In the genomic region with DNA sequence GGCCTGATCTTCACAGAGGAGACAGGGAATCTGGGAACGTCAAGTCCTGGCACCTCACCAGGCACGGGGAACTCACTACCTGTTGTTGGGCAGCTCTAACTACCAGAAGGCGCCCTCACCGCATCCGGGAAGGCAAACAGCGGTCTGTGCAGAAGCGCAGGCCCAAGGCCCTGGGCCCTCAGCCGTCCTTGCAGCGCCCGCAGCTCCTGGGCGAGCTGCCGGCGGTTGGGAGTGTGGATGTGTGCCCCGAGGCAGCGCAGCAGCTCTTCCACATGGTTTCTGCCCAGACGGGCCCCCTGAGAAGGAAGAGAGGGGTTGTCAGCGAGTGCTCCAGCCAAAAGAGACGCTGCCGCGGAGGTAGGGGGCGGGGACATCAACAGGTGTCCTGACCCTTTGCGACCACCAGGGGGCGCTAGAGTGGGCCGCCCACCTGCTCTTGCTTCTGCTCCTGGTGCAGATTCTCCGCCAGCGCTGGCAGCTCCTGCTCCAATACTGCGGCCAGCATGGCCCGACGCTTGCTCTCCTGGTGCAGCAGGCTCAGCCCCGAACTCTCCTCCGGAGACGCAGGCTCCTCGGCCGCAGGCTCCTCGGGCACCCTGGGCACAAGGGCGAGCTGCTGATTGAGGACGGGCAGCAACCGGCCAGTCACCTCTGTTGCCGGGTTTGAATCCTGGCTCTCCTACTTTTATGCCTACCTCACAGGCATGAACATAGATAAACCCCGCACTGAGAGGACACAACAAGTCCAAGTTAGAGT, we compare ENCODE assay signal across 1 cellular context.
TF ChIP-seq lines count a peak whose summit lies in the region.

No MANE protein-coding gene starts in this region.

TF ChIP-seq in HepG2, 621 proteins besides CTCF, POLR2A, EP300 and RAD21 (continued from another document and continues in another):
- TF ChIP-seq ZNF326 (CRISPR knock-in tag; IDR thresholded peaks at IDR 0.05; ENCODE audit: borderline replicate concordance) = no peak
- TF ChIP-seq ZNF333 (CRISPR knock-in tag; IDR thresholded peaks at IDR 0.05; ENCODE audit: borderline replicate concordance) = no peak
- TF ChIP-seq, protein P1, sequence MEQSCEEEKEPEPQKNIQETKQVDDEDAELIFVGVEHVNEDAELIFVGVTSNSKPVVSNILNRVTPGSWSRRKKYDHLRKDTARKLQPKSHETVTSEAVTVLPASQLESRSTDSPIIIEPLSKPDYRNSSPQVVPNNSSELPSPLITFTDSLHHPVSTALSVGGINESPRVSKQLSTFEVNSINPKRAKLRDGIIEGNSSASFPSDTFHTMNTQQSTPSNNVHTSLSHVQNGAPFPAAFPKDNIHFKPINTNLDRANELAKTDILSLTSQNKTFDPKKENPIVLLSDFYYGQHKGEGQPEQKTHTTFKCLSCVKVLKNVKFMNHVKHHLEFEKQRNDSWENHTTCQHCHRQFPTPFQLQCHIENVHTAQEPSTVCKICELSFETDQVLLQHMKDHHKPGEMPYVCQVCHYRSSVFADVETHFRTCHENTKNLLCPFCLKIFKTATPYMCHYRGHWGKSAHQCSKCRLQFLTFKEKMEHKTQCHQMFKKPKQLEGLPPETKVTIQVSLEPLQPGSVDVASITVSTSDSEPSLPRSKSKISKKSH (CRISPR knock-in tag; IDR thresholded peaks at IDR 0.05; ENCODE audit: borderline replicate concordance) = no peak
- 0 out of 2 replicates have a peak, but pooled peaks have one; percentile 9 for TF ChIP-seq ZMYM3 (CRISPR knock-in tag; IDR thresholded peaks at IDR 0.05)
- TF ChIP-seq, protein P2, sequence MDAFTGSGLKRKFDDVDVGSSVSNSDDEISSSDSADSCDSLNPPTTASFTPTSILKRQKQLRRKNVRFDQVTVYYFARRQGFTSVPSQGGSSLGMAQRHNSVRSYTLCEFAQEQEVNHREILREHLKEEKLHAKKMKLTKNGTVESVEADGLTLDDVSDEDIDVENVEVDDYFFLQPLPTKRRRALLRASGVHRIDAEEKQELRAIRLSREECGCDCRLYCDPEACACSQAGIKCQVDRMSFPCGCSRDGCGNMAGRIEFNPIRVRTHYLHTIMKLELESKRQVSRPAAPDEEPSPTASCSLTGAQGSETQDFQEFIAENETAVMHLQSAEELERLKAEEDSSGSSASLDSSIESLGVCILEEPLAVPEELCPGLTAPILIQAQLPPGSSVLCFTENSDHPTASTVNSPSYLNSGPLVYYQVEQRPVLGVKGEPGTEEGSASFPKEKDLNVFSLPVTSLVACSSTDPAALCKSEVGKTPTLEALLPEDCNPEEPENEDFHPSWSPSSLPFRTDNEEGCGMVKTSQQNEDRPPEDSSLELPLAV (CRISPR knock-in tag; conservative IDR thresholded peaks at IDR 0.05; ENCODE audit: low read depth) = no peak
- TF ChIP-seq ZSCAN29 (CRISPR knock-in tag; conservative IDR thresholded peaks at IDR 0.05) = no peak
- TF ChIP-seq ZNF17 (CRISPR knock-in tag; IDR thresholded peaks at IDR 0.05) = no peak
- peak; percentile 65 for TF ChIP-seq KDM2A (CRISPR knock-in tag; IDR thresholded peaks at IDR 0.05; ENCODE audit: borderline replicate concordance, low read depth)
- TF ChIP-seq ZNF619 (CRISPR knock-in tag; IDR thresholded peaks at IDR 0.05) = no peak; the same call in 1 of the 2 replicates
- no peak for TF ChIP-seq SMAD3 (CRISPR knock-in tag; IDR thresholded peaks at IDR 0.05)
- TF ChIP-seq, protein P3, sequence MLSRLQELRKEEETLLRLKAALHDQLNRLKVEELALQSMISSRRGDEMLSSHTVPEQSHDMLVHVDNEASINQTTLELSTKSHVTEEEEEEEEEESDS (CRISPR knock-in tag; IDR thresholded peaks at IDR 0.05; ENCODE audit: borderline replicate concordance) = no peak
- no peak for TF ChIP-seq SIX4 (CRISPR knock-in tag; IDR thresholded peaks at IDR 0.05)
- no peak for TF ChIP-seq NONO (IDR thresholded peaks at IDR 0.05)
- TF ChIP-seq NONO (CRISPR knock-in tag; conservative IDR thresholded peaks at IDR 0.05) = no peak
- TF ChIP-seq TSC22D2 (CRISPR knock-in tag; IDR thresholded peaks at IDR 0.05; ENCODE audit: borderline replicate concordance) = no peak
- TF ChIP-seq, protein P4, sequence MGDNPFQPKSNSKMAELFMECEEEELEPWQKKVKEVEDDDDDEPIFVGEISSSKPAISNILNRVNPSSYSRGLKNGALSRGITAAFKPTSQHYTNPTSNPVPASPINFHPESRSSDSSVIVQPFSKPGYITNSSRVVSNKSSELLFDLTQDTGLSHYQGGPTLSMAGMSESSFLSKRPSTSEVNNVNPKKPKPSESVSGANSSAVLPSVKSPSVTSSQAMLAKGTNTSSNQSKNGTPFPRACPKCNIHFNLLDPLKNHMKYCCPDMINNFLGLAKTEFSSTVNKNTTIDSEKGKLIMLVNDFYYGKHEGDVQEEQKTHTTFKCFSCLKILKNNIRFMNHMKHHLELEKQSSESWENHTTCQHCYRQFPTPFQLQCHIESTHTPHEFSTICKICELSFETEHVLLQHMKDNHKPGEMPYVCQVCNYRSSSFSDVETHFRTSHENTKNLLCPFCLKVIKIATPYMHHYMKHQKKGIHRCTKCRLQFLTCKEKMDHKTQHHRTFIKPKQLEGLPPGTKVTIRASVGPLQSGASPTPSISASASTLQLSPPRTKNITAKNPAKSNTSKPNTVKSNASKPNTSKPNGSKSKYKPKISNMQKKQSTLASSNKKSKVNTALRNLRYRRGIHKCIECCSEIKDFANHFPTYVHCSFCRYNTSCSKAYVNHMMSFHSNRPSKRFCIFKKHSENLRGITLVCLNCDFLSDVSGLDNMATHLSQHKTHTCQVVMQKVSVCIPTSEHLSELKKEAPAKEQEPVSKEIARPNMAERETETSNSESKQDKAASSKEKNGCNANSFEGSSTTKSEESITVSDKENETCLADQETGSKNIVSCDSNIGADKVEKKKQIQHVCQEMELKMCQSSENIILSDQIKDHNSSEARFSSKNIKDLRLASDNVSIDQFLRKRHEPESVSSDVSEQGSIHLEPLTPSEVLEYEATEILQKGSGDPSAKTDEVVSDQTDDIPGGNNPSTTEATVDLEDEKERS (CRISPR knock-in tag; IDR thresholded peaks at IDR 0.05) = no peak
- TF ChIP-seq ZNF121 (CRISPR knock-in tag; IDR thresholded peaks at IDR 0.05) = no peak
- peak; percentile 38; the same call in 1 of the 2 replicates for TF ChIP-seq ZNF350 (CRISPR knock-in tag; IDR thresholded peaks at IDR 0.05; ENCODE audit: borderline replicate concordance, low read depth)
- no peak for TF ChIP-seq ZNF253 (CRISPR knock-in tag; IDR thresholded peaks at IDR 0.05; ENCODE audit: borderline replicate concordance)
- TF ChIP-seq HCFC1 (IDR thresholded peaks at IDR 0.05; ENCODE audit: low read depth, low read length) = no peak
- TF ChIP-seq HOXA5 (CRISPR knock-in tag; IDR thresholded peaks at IDR 0.05) = 0 out of 2 replicates have a peak, but pooled peaks have one; percentile 45
- no peak for TF ChIP-seq ZNF773 (CRISPR knock-in tag; IDR thresholded peaks at IDR 0.05; ENCODE audit: borderline replicate concordance)
- TF ChIP-seq FOXO1 (CRISPR knock-in tag; IDR thresholded peaks at IDR 0.05) = 0 out of 2 replicates have a peak, but pooled peaks have one; percentile 17
- no peak for TF ChIP-seq NR1H2 (CRISPR knock-in tag; IDR thresholded peaks at IDR 0.05; ENCODE audit: borderline replicate concordance, low read depth)
- TF ChIP-seq FOXA1 (IDR thresholded peaks at IDR 0.05) = no peak
- TF ChIP-seq FOXA1 (CRISPR knock-in tag; IDR thresholded peaks at IDR 0.05) = no peak
- TF ChIP-seq ZNF383 (CRISPR knock-in tag; IDR thresholded peaks at IDR 0.05; ENCODE audit: borderline replicate concordance) = no peak
- TF ChIP-seq MIER2 (CRISPR knock-in tag; IDR thresholded peaks at IDR 0.05) = no peak
- TF ChIP-seq SYNCRIP (IDR thresholded peaks at IDR 0.05; ENCODE audit: insufficient read depth, low read depth, low read length) = no peak
- TF ChIP-seq DR1 (CRISPR knock-in tag; IDR thresholded peaks at IDR 0.05) = no peak
- TF ChIP-seq ZNF20 (CRISPR knock-in tag; IDR thresholded peaks at IDR 0.05) = no peak
- TF ChIP-seq, protein P5, sequence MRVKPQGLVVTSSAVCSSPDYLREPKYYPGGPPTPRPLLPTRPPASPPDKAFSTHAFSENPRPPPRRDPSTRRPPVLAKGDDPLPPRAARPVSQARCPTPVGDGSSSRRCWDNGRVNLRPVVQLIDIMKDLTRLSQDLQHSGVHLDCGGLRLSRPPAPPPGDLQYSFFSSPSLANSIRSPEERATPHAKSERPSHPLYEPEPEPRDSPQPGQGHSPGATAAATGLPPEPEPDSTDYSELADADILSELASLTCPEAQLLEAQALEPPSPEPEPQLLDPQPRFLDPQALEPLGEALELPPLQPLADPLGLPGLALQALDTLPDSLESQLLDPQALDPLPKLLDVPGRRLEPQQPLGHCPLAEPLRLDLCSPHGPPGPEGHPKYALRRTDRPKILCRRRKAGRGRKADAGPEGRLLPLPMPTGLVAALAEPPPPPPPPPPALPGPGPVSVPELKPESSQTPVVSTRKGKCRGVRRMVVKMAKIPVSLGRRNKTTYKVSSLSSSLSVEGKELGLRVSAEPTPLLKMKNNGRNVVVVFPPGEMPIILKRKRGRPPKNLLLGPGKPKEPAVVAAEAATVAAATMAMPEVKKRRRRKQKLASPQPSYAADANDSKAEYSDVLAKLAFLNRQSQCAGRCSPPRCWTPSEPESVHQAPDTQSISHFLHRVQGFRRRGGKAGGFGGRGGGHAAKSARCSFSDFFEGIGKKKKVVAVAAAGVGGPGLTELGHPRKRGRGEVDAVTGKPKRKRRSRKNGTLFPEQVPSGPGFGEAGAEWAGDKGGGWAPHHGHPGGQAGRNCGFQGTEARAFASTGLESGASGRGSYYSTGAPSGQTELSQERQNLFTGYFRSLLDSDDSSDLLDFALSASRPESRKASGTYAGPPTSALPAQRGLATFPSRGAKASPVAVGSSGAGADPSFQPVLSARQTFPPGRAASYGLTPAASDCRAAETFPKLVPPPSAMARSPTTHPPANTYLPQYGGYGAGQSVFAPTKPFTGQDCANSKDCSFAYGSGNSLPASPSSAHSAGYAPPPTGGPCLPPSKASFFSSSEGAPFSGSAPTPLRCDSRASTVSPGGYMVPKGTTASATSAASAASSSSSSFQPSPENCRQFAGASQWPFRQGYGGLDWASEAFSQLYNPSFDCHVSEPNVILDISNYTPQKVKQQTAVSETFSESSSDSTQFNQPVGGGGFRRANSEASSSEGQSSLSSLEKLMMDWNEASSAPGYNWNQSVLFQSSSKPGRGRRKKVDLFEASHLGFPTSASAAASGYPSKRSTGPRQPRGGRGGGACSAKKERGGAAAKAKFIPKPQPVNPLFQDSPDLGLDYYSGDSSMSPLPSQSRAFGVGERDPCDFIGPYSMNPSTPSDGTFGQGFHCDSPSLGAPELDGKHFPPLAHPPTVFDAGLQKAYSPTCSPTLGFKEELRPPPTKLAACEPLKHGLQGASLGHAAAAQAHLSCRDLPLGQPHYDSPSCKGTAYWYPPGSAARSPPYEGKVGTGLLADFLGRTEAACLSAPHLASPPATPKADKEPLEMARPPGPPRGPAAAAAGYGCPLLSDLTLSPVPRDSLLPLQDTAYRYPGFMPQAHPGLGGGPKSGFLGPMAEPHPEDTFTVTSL (CRISPR knock-in tag; IDR thresholded peaks at IDR 0.05; ENCODE audit: borderline replicate concordance) = 0 out of 2 replicates have a peak, but pooled peaks have one; percentile 15
- TF ChIP-seq BCL6 (CRISPR knock-in tag; IDR thresholded peaks at IDR 0.05) = no peak
- TF ChIP-seq, protein P6, sequence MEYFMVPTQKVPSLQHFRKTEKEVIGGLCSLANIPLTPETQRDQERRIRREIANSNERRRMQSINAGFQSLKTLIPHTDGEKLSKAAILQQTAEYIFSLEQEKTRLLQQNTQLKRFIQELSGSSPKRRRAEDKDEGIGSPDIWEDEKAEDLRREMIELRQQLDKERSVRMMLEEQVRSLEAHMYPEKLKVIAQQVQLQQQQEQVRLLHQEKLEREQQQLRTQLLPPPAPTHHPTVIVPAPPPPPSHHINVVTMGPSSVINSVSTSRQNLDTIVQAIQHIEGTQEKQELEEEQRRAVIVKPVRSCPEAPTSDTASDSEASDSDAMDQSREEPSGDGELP (IDR thresholded peaks at IDR 0.05; ENCODE audit: borderline replicate concordance, low read depth) = peak; percentile 45; the same call in 1 of the 2 replicates
- TF ChIP-seq, protein P7, sequence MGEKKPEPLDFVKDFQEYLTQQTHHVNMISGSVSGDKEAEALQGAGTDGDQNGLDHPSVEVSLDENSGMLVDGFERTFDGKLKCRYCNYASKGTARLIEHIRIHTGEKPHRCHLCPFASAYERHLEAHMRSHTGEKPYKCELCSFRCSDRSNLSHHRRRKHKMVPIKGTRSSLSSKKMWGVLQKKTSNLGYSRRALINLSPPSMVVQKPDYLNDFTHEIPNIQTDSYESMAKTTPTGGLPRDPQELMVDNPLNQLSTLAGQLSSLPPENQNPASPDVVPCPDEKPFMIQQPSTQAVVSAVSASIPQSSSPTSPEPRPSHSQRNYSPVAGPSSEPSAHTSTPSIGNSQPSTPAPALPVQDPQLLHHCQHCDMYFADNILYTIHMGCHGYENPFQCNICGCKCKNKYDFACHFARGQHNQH (CRISPR knock-in tag; IDR thresholded peaks at IDR 0.05) = peak; percentile 29; the same call in 1 of the 2 replicates
- TF ChIP-seq, protein P8, sequence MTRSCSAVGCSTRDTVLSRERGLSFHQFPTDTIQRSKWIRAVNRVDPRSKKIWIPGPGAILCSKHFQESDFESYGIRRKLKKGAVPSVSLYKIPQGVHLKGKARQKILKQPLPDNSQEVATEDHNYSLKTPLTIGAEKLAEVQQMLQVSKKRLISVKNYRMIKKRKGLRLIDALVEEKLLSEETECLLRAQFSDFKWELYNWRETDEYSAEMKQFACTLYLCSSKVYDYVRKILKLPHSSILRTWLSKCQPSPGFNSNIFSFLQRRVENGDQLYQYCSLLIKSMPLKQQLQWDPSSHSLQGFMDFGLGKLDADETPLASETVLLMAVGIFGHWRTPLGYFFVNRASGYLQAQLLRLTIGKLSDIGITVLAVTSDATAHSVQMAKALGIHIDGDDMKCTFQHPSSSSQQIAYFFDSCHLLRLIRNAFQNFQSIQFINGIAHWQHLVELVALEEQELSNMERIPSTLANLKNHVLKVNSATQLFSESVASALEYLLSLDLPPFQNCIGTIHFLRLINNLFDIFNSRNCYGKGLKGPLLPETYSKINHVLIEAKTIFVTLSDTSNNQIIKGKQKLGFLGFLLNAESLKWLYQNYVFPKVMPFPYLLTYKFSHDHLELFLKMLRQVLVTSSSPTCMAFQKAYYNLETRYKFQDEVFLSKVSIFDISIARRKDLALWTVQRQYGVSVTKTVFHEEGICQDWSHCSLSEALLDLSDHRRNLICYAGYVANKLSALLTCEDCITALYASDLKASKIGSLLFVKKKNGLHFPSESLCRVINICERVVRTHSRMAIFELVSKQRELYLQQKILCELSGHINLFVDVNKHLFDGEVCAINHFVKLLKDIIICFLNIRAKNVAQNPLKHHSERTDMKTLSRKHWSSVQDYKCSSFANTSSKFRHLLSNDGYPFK (CRISPR knock-in tag; IDR thresholded peaks at IDR 0.05; ENCODE audit: borderline replicate concordance) = no peak
- no peak for TF ChIP-seq HNF4A (CRISPR knock-in tag; IDR thresholded peaks at IDR 0.05)
- no peak for TF ChIP-seq XBP1 (CRISPR knock-in tag; IDR thresholded peaks at IDR 0.05)
- TF ChIP-seq ZMYM2 (CRISPR knock-in tag; IDR thresholded peaks at IDR 0.05) = no peak
- TF ChIP-seq ZFX (CRISPR knock-in tag; IDR thresholded peaks at IDR 0.05; ENCODE audit: low read depth) = peak; percentile 36
- TF ChIP-seq RFXAP (CRISPR knock-in tag; IDR thresholded peaks at IDR 0.05; ENCODE audit: borderline replicate concordance) = no peak
- no peak for TF ChIP-seq ZNF878 (CRISPR knock-in tag; IDR thresholded peaks at IDR 0.05)
